26 cellular contexts compared by ENCODE assay signal in the genomic region with DNA sequence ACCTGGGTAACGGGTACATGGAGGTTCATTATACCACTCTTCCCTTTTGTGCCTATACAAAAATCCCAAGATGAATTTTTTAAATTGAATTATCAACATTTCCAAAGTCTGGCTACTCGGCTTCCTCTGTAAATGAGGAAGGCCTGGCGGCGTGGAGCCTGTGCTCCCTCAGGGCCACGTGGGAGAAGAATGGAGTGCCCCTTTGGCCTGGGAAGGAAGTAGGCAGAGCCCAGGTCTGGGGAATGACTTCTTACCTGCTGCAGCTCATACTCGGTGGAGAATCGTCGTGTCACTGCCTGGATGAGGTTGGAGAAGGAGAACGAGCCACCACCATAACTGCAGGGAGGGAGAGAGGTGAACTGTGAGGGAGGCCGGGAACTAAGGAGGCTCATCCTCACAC. TPM values are rescaled to one million over a fixed set of nuclear protein-coding genes. Genes with fewer than 3 reads are reported as not detected.
"Had no signal": no experiment of that assay in that cellular context is flagged by ENCODE, and none has a peak within 500 bp of the region (broad histone marks: within the 10 kb centered on the region; RNA-seq: fewer than 3 reads in every experiment).

No MANE protein-coding gene starts in this region.

- H3K4me1 Mint-ChIP-seq: naive B cell; stimulated activated memory B cell treated with anti-CD40 and anti-IgM and Interleukin-4, amounts not matched to agents 10 μg/mL and 1 μg/mL and 100 μg/mL, for 72 hours had no signal

- H3K4me3 Mint-ChIP-seq: naive B cell; stimulated activated memory B cell treated with anti-CD40 and anti-IgM and Interleukin-4, amounts not matched to agents 10 μg/mL and 1 μg/mL and 100 μg/mL, for 72 hours; stimulated activated naive CD8-positive, alpha-beta T cell treated with anti-CD3 and anti-CD28 coated beads, Interleukin-15, Interleukin-2, amounts not matched to agents 100 ng/mL and 50 ng/mL, for 24 hours had no signal

- H3K27me3 ChIP-seq: esophagus muscularis mucosa, gastrocnemius medialis, left lung, pancreas, right lobe of liver, tibial artery had no signal

- H3K9me3 ChIP-seq: gastrocnemius medialis, left lung, lower lobe of right lung, pancreas, right lobe of liver had no signal

- H3K36me3 ChIP-seq: esophagus muscularis mucosa, gastrocnemius medialis had no signal

- H3K36me3 Mint-ChIP-seq: naive B cell had no signal

- DNase-seq: caudate nucleus; cortex of kidney; effector memory CD4-positive, alpha-beta T cell; gastrocnemius medialis; glutamatergic neuron; islet precursor cell; left lung; lower lobe of right lung; mesenchymal stem cell; midbrain; naive B cell; nucleus accumbens; stimulated activated CD4-positive, alpha-beta T cell treated with anti-CD3 and anti-CD28 coated beads, Interleukin-15, amount 100 ng/mL, for 24 hours; stimulated activated CD4-positive, alpha-beta T cell treated with anti-CD3 and anti-CD28 coated beads, Interleukin-1b, Interleukin-23, amount 100 ng/mL, for 48 hours; stimulated activated CD4-positive, alpha-beta T cell treated with anti-CD3 and anti-CD28 coated beads, Interleukin-4, amount 100 ng/mL, for 24 hours; tibial artery had no signal

- H3K27ac ChIP-seq: epithelial cell of prostate, esophagus muscularis mucosa, gastrocnemius medialis, left lung, lower lobe of right lung, pancreas, right lobe of liver, tibial artery had no signal

- H3K27ac Mint-ChIP-seq: naive B cell; progenitor cell of endocrine pancreas; stimulated activated memory B cell treated with anti-CD40 and anti-IgM and Interleukin-4, amounts not matched to agents 10 μg/mL and 1 μg/mL and 100 μg/mL, for 72 hours; stimulated activated naive CD8-positive, alpha-beta T cell treated with anti-CD3 and anti-CD28 coated beads, Interleukin-15, Interleukin-2, amounts not matched to agents 100 ng/mL and 50 ng/mL, for 24 hours had no signal

- H3K4me3 ChIP-seq: esophagus muscularis mucosa, gastrocnemius medialis, left lung, lower lobe of right lung, pancreas, right lobe of liver, tibial artery had no signal

RNA-seq across cellular contexts. Expression of gene MESP2, which starts 14.1 kb away (rescaled TPM):
- total RNA-seq: esophagus muscularis mucosa, gastrocnemius medialis, lower lobe of right lung, progenitor cell of endocrine pancreas, renal cortical epithelial cell, temporal lobe, ureter had no signal
